ENCODE assay signal across 1 cellular context in genomic region chr11:46240861-46241260, GRCh38.
A peak's percentile ranks its signal among the peaks of the same experiment; 100 is the strongest.
TF ChIP-seq lines count a peak whose summit lies in the region.

No MANE protein-coding gene starts in this region.

TF ChIP-seq in HepG2, 621 proteins besides CTCF, POLR2A, EP300 and RAD21:
- no peak for TF ChIP-seq ZFAT (CRISPR knock-in tag; conservative IDR thresholded peaks at IDR 0.05)
- TF ChIP-seq EEA1 (CRISPR knock-in tag; IDR thresholded peaks at IDR 0.05; ENCODE audit: borderline replicate concordance), result no peak
- no peak for TF ChIP-seq MED1 (CRISPR knock-in tag; IDR thresholded peaks at IDR 0.05)
- peak; percentile 49; the same call in 1 of the 2 replicates for TF ChIP-seq CREB1 (IDR thresholded peaks at IDR 0.05)
- no peak for TF ChIP-seq CREB1 (CRISPR knock-in tag; IDR thresholded peaks at IDR 0.05)
- TF ChIP-seq, protein P1, sequence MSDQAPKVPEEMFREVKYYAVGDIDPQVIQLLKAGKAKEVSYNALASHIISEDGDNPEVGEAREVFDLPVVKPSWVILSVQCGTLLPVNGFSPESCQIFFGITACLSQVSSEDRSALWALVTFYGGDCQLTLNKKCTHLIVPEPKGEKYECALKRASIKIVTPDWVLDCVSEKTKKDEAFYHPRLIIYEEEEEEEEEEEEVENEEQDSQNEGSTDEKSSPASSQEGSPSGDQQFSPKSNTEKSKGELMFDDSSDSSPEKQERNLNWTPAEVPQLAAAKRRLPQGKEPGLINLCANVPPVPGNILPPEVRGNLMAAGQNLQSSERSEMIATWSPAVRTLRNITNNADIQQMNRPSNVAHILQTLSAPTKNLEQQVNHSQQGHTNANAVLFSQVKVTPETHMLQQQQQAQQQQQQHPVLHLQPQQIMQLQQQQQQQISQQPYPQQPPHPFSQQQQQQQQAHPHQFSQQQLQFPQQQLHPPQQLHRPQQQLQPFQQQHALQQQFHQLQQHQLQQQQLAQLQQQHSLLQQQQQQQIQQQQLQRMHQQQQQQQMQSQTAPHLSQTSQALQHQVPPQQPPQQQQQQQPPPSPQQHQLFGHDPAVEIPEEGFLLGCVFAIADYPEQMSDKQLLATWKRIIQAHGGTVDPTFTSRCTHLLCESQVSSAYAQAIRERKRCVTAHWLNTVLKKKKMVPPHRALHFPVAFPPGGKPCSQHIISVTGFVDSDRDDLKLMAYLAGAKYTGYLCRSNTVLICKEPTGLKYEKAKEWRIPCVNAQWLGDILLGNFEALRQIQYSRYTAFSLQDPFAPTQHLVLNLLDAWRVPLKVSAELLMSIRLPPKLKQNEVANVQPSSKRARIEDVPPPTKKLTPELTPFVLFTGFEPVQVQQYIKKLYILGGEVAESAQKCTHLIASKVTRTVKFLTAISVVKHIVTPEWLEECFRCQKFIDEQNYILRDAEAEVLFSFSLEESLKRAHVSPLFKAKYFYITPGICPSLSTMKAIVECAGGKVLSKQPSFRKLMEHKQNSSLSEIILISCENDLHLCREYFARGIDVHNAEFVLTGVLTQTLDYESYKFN (CRISPR knock-in tag; conservative IDR thresholded peaks at IDR 0.05), result no peak
- no peak for TF ChIP-seq ZNF292 (CRISPR knock-in tag; IDR thresholded peaks at IDR 0.05; ENCODE audit: borderline replicate concordance, low read depth)
- TF ChIP-seq SP5 (CRISPR knock-in tag; IDR thresholded peaks at IDR 0.05; ENCODE audit: borderline replicate concordance, low read depth), result no peak
- peak; percentile 74; the same call in 1 of the 2 replicates for TF ChIP-seq ZBTB26 (CRISPR knock-in tag; IDR thresholded peaks at IDR 0.05; ENCODE audit: borderline replicate concordance)
- TF ChIP-seq GATAD1 (CRISPR knock-in tag; IDR thresholded peaks at IDR 0.05), result no peak
- TF ChIP-seq ZNF503 (CRISPR knock-in tag; IDR thresholded peaks at IDR 0.05), result no peak
- no peak for TF ChIP-seq ZBTB1 (CRISPR knock-in tag; IDR thresholded peaks at IDR 0.05; ENCODE audit: borderline replicate concordance)
- TF ChIP-seq ATF7 (IDR thresholded peaks at IDR 0.05), result 0 out of 2 replicates have a peak, but pooled peaks have one; percentile 24
- no peak for TF ChIP-seq ATF7 (CRISPR knock-in tag; IDR thresholded peaks at IDR 0.05)
- TF ChIP-seq ZNF883 (CRISPR knock-in tag; IDR thresholded peaks at IDR 0.05; ENCODE audit: not compliant biosample characterization), result no peak
- no peak for TF ChIP-seq ZNF557 (CRISPR knock-in tag; IDR thresholded peaks at IDR 0.05)
- TF ChIP-seq ZNF7 (CRISPR knock-in tag; IDR thresholded peaks at IDR 0.05), result no peak
- no peak for TF ChIP-seq GLI4 (CRISPR knock-in tag; IDR thresholded peaks at IDR 0.05; ENCODE audit: borderline replicate concordance)
- no peak for TF ChIP-seq ZNF737 (CRISPR knock-in tag; IDR thresholded peaks at IDR 0.05; ENCODE audit: borderline replicate concordance)
